In genomic region chr12:132026061-132026795, GRCh38 we compare ENCODE assay signal across 22 cellular contexts.
"Had no signal": no experiment of that assay in that cellular context is flagged by ENCODE, and none has a peak within 500 bp of the region (broad histone marks: within the 10 kb centered on the region; RNA-seq: fewer than 3 reads in every experiment).

No MANE protein-coding gene starts in this region.

- DNase-seq: colonic mucosa; effector CD8-positive, alpha-beta T cell; endodermal cell; foreskin fibroblast; gastrocnemius medialis; head of caudate nucleus; kidney; naive B cell; right cardiac atrium; sigmoid colon; spleen; stimulated activated CD4-positive, alpha-beta T cell treated with anti-CD3 and anti-CD28 coated beads, Interleukin-4, amount 100 ng/mL, for 4 hours; stimulated activated naive CD8-positive, alpha-beta T cell treated with anti-CD3 and anti-CD28 coated beads, Interleukin-15, Interleukin-2, amounts not matched to agents 100 U/mL and 50 U/mL, for 24 hours; substantia nigra; testis; tibial artery; uterus had no signal

- H3K4me1 Mint-ChIP-seq: endodermal cell; memory B cell; naive B cell; neural crest cell; stimulated activated memory B cell treated with anti-CD40 and anti-IgM and Interleukin-4, amounts not matched to agents 10 μg/mL and 1 μg/mL and 100 μg/mL, for 72 hours had no signal

- H3K27ac Mint-ChIP-seq: dendritic cell treated with granulocyte-macrophage colony-stimulating factor and Interleukin-4, amounts not matched to agents 40 ng/mL and 50 ng/mL, for 4 days; endodermal cell; memory B cell; stimulated activated memory B cell treated with anti-CD40 and anti-IgM and Interleukin-4, amounts not matched to agents 10 μg/mL and 1 μg/mL and 100 μg/mL, for 72 hours had no signal

- H3K27me3 Mint-ChIP-seq: dendritic cell treated with granulocyte-macrophage colony-stimulating factor and Interleukin-4, amounts not matched to agents 40 ng/mL and 50 ng/mL, for 4 days; memory B cell; naive B cell; natural killer cell treated with Interleukin-12 subunit alpha and Interleukin-12 subunit beta and Interleukin-15 and Interleukin-18, amount 100 ng/mL, for 72 hours; stimulated activated memory B cell treated with anti-CD40 and anti-IgM and Interleukin-4, amounts not matched to agents 10 μg/mL and 1 μg/mL and 100 μg/mL, for 72 hours had no signal

- H3K9me3 Mint-ChIP-seq: dendritic cell treated with granulocyte-macrophage colony-stimulating factor and Interleukin-4, amounts not matched to agents 40 ng/mL and 50 ng/mL, for 4 days; endodermal cell; memory B cell; naive B cell; natural killer cell treated with Interleukin-12 subunit alpha and Interleukin-12 subunit beta and Interleukin-15 and Interleukin-18, amount 100 ng/mL, for 72 hours; neural crest cell; stimulated activated memory B cell treated with anti-CD40 and anti-IgM and Interleukin-4, amounts not matched to agents 10 μg/mL and 1 μg/mL and 100 μg/mL, for 72 hours had no signal

- FAIRE-seq: kidney had no signal

- H3K4me3 Mint-ChIP-seq: dendritic cell treated with granulocyte-macrophage colony-stimulating factor and Interleukin-4, amounts not matched to agents 40 ng/mL and 50 ng/mL, for 4 days; endodermal cell; memory B cell; naive B cell; natural killer cell treated with Interleukin-12 subunit alpha and Interleukin-12 subunit beta and Interleukin-15 and Interleukin-18, amount 100 ng/mL, for 72 hours; neural crest cell; stimulated activated memory B cell treated with anti-CD40 and anti-IgM and Interleukin-4, amounts not matched to agents 10 μg/mL and 1 μg/mL and 100 μg/mL, for 72 hours had no signal
